In the genomic region with DNA sequence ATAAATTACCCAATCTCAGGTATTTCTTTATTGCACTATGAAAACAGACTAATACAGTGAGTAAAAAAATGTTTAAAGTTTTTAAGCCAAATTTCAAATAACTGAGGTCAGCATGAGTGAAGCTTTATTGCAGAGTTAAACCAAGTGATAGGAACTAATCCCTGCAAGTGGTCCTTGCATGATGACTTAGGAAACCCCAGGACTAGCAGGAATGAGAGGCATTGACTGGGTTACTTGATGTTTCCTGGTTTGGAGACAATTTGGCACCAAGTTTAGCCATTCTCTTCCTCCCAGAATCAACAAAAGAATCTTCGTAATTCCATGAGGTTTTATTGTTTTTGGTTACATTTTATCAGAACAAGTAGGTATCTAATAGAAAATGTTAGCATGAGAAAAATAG, we compare ENCODE assay signal across 37 cellular contexts.
"Had no signal": no experiment of that assay in that cellular context is flagged by ENCODE, and none has a peak within 500 bp of the region (broad histone marks: within the 10 kb centered on the region; RNA-seq: fewer than 3 reads in every experiment).

No MANE protein-coding gene starts in this region.

- DNase-seq: activated B cell treated with CpG ODN at 0.5 μM for 24 hours; activated CD4-positive, alpha-beta memory T cell treated with anti-CD3 and anti-CD28 coated beads, Interleukin-2, amount 10 ng/mL, durations not matched to agents 7 days and 5 days; activated CD4-positive, alpha-beta T cell treated with anti-CD3 and anti-CD28 coated beads for 4 hours; activated CD4-positive, alpha-beta T cell treated with anti-CD3 and anti-CD28 coated beads, Interleukin-2, amount 10 ng/mL, durations not matched to agents 24 days and 14 days; activated CD4-positive, alpha-beta T cell treated with anti-CD3 and anti-CD28 coated beads, Interleukin-2, amount 50 U/mL, for 1 hour; activated CD4-positive, alpha-beta T cell treated with anti-CD3 and anti-CD28 coated beads, Interleukin-2, amount 50 U/mL, for 4 hours; activated CD4-positive, CD25-positive, alpha-beta regulatory T cell treated with anti-CD3 and anti-CD28 coated beads, Interleukin-2, amount 50 U/mL, for 72 hours; activated CD8-positive, alpha-beta memory T cell treated with anti-CD3 and anti-CD28 coated beads for 24 hours; activated CD8-positive, alpha-beta memory T cell treated with anti-CD3 and anti-CD28 coated beads, Interleukin-2, amount 10 ng/mL, durations not matched to agents 7 days and 5 days; activated CD8-positive, alpha-beta memory T cell treated with anti-CD3 and anti-CD28 coated beads, Interleukin-2, amount 50 U/mL, for 48 hours; activated CD8-positive, alpha-beta T cell treated with anti-CD3 and anti-CD28 coated beads, Interleukin-2, amount 10 ng/mL, durations not matched to agents 7 days and 5 days; activated effector memory CD4-positive, alpha-beta T cell treated with Interleukin-2 at 50 U/mL for 16 hours; activated gamma-delta T cell; activated naive CD4-positive, alpha-beta T cell treated with anti-CD3 and anti-CD28 coated beads, Interleukin-2, amount 10 ng/mL, durations not matched to agents 7 days and 5 days; activated naive CD4-positive, alpha-beta T cell treated with Interleukin-2 at 50 U/mL for 16 hours; activated naive CD8-positive, alpha-beta T cell treated with anti-CD3 and anti-CD28 coated beads, Interleukin-2, amount 10 ng/mL, durations not matched to agents 7 days and 5 days; activated naive CD8-positive, alpha-beta T cell treated with anti-CD3 and anti-CD28 coated beads, Interleukin-2, amount 50 U/mL, for 24 hours; activated T-cell treated with anti-CD3 and anti-CD28 coated beads, Interleukin-2, amount 50 U/mL, for 24 hours; activated T-cell treated with anti-CD3 and anti-CD28 coated beads, Interleukin-2, amount 50 U/mL, for 48 hours; amygdala; anterior cingulate cortex; body of pancreas; brain microvascular endothelial cell; caudate nucleus; T-helper 1 cell; T-helper 2 cell; T-helper 9 cell had no signal

- H3K36me3 Mint-ChIP-seq: activated CD8-positive, alpha-beta memory T cell treated with anti-CD3 and anti-CD28 coated beads, Interleukin-2, amount 10 ng/mL, durations not matched to agents 7 days and 5 days; activated naive CD4-positive, alpha-beta T cell treated with anti-CD3 and anti-CD28 coated beads, Interleukin-2, amount 10 ng/mL, durations not matched to agents 7 days and 5 days; activated naive CD4-positive, alpha-beta T cell treated with anti-CD3 and anti-CD28 coated beads, Interleukin-2, amount 50 U/mL, for 24 hours; activated naive CD8-positive, alpha-beta T cell; activated naive CD8-positive, alpha-beta T cell treated with anti-CD3 and anti-CD28 coated beads, Interleukin-2, amount 10 ng/mL, durations not matched to agents 7 days and 5 days had no signal

- H3K4me1 Mint-ChIP-seq: activated B cell treated with CpG ODN at 0.5 μM for 24 hours; activated CD4-positive, alpha-beta memory T cell treated with anti-CD3 and anti-CD28 coated beads, Interleukin-2, amount 10 ng/mL, durations not matched to agents 7 days and 5 days; activated CD4-positive, alpha-beta T cell treated with anti-CD3 and anti-CD28 coated beads, Interleukin-2, amount 10 ng/mL, durations not matched to agents 24 days and 14 days; activated CD8-positive, alpha-beta memory T cell treated with anti-CD3 and anti-CD28 coated beads, Interleukin-2, amount 10 ng/mL, durations not matched to agents 7 days and 5 days; activated naive CD4-positive, alpha-beta T cell treated with anti-CD3 and anti-CD28 coated beads, Interleukin-2, amount 10 ng/mL, durations not matched to agents 7 days and 5 days; activated naive CD4-positive, alpha-beta T cell treated with anti-CD3 and anti-CD28 coated beads, Interleukin-2, amount 50 U/mL, for 24 hours; activated naive CD8-positive, alpha-beta T cell treated with anti-CD3 and anti-CD28 coated beads, Interleukin-2, amount 10 ng/mL, durations not matched to agents 7 days and 5 days; activated naive CD8-positive, alpha-beta T cell treated with anti-CD3 and anti-CD28 coated beads, Interleukin-2, amount 50 U/mL, for 24 hours; central memory CD8-positive, alpha-beta T cell had no signal

- H3K9me3 Mint-ChIP-seq: activated B cell treated with CpG ODN at 0.5 μM for 24 hours; activated CD4-positive, alpha-beta T cell treated with anti-CD3 and anti-CD28 coated beads, Interleukin-2, amount 10 ng/mL, durations not matched to agents 24 days and 14 days; activated naive CD4-positive, alpha-beta T cell treated with anti-CD3 and anti-CD28 coated beads, Interleukin-2, amount 10 ng/mL, durations not matched to agents 7 days and 5 days; activated naive CD4-positive, alpha-beta T cell treated with anti-CD3 and anti-CD28 coated beads, Interleukin-2, amount 50 U/mL, for 24 hours; activated naive CD8-positive, alpha-beta T cell treated with anti-CD3 and anti-CD28 coated beads, Interleukin-2, amount 10 ng/mL, durations not matched to agents 7 days and 5 days; activated naive CD8-positive, alpha-beta T cell treated with anti-CD3 and anti-CD28 coated beads, Interleukin-2, amount 50 U/mL, for 24 hours had no signal

- FAIRE-seq: colon, TTC549 had no signal

- ATAC-seq: activated CD8-positive, alpha-beta memory T cell treated with anti-CD3 and anti-CD28 coated beads, Interleukin-2, amount 10 ng/mL, durations not matched to agents 7 days and 5 days; activated CD8-positive, alpha-beta T cell treated with anti-CD3 and anti-CD28 coated beads, Interleukin-2, amount 10 ng/mL, durations not matched to agents 7 days and 5 days; activated naive CD8-positive, alpha-beta T cell treated with anti-CD3 and anti-CD28 coated beads, Interleukin-2, amount 50 U/mL, for 24 hours; body of pancreas had no signal

- H3K27me3 Mint-ChIP-seq: activated B cell treated with CpG ODN at 0.5 μM for 24 hours; activated CD4-positive, alpha-beta memory T cell treated with anti-CD3 and anti-CD28 coated beads, Interleukin-2, amount 10 ng/mL, durations not matched to agents 7 days and 5 days; activated CD4-positive, alpha-beta T cell treated with anti-CD3 and anti-CD28 coated beads, Interleukin-2, amount 10 ng/mL, durations not matched to agents 24 days and 14 days; activated CD8-positive, alpha-beta memory T cell treated with anti-CD3 and anti-CD28 coated beads, Interleukin-2, amount 10 ng/mL, durations not matched to agents 7 days and 5 days; activated naive CD4-positive, alpha-beta T cell treated with anti-CD3 and anti-CD28 coated beads, Interleukin-2, amount 10 ng/mL, durations not matched to agents 7 days and 5 days; activated naive CD4-positive, alpha-beta T cell treated with anti-CD3 and anti-CD28 coated beads, Interleukin-2, amount 50 U/mL, for 24 hours; activated naive CD8-positive, alpha-beta T cell; activated naive CD8-positive, alpha-beta T cell treated with anti-CD3 and anti-CD28 coated beads, Interleukin-2, amount 10 ng/mL, durations not matched to agents 7 days and 5 days; activated naive CD8-positive, alpha-beta T cell treated with anti-CD3 and anti-CD28 coated beads, Interleukin-2, amount 50 U/mL, for 24 hours; activated T-cell treated with anti-CD3 and anti-CD28 coated beads, Interleukin-2, amount 50 U/mL, for 24 hours; central memory CD8-positive, alpha-beta T cell had no signal

- H3K4me3 Mint-ChIP-seq: activated B cell treated with CpG ODN at 0.5 μM for 24 hours; activated CD4-positive, alpha-beta memory T cell treated with anti-CD3 and anti-CD28 coated beads, Interleukin-2, amount 10 ng/mL, durations not matched to agents 7 days and 5 days; activated CD4-positive, alpha-beta T cell treated with anti-CD3 and anti-CD28 coated beads, Interleukin-2, amount 10 ng/mL, durations not matched to agents 24 days and 14 days; activated CD8-positive, alpha-beta memory T cell treated with anti-CD3 and anti-CD28 coated beads, Interleukin-2, amount 10 ng/mL, durations not matched to agents 7 days and 5 days; activated CD8-positive, alpha-beta T cell treated with anti-CD3 and anti-CD28 coated beads, Interleukin-2, amount 10 ng/mL, durations not matched to agents 7 days and 5 days; activated naive CD4-positive, alpha-beta T cell treated with anti-CD3 and anti-CD28 coated beads, Interleukin-2, amount 10 ng/mL, durations not matched to agents 7 days and 5 days; activated naive CD4-positive, alpha-beta T cell treated with anti-CD3 and anti-CD28 coated beads, Interleukin-2, amount 50 U/mL, for 24 hours; activated naive CD8-positive, alpha-beta T cell; activated naive CD8-positive, alpha-beta T cell treated with anti-CD3 and anti-CD28 coated beads, Interleukin-2, amount 10 ng/mL, durations not matched to agents 7 days and 5 days; activated naive CD8-positive, alpha-beta T cell treated with anti-CD3 and anti-CD28 coated beads, Interleukin-2, amount 50 U/mL, for 24 hours; activated T-cell treated with anti-CD3 and anti-CD28 coated beads, Interleukin-2, amount 50 U/mL, for 24 hours; central memory CD8-positive, alpha-beta T cell; T-helper 1 cell treated with Interleukin-12 subunit alpha and Interleukin-12 subunit beta and Interleukin-4 antibody, amounts not matched to agents 30 μg/mL and 1 μg/mL, for 36 hours; T-helper 2 cell treated with Interferon-gamma antibody and Interleukin-4, amounts not matched to agents 5 μg/mL and 100 μg/mL, for 36 hours had no signal

- H3K27ac Mint-ChIP-seq: activated B cell treated with CpG ODN at 0.5 μM for 24 hours; activated CD4-positive, alpha-beta memory T cell treated with anti-CD3 and anti-CD28 coated beads, Interleukin-2, amount 10 ng/mL, durations not matched to agents 7 days and 5 days; activated CD4-positive, alpha-beta T cell treated with anti-CD3 and anti-CD28 coated beads, Interleukin-2, amount 10 ng/mL, durations not matched to agents 24 days and 14 days; activated CD8-positive, alpha-beta memory T cell treated with anti-CD3 and anti-CD28 coated beads, Interleukin-2, amount 10 ng/mL, durations not matched to agents 7 days and 5 days; activated CD8-positive, alpha-beta T cell treated with anti-CD3 and anti-CD28 coated beads, Interleukin-2, amount 10 ng/mL, durations not matched to agents 7 days and 5 days; activated naive CD4-positive, alpha-beta T cell treated with anti-CD3 and anti-CD28 coated beads, Interleukin-2, amount 10 ng/mL, durations not matched to agents 7 days and 5 days; activated naive CD4-positive, alpha-beta T cell treated with anti-CD3 and anti-CD28 coated beads, Interleukin-2, amount 50 U/mL, for 24 hours; activated naive CD8-positive, alpha-beta T cell; activated naive CD8-positive, alpha-beta T cell treated with anti-CD3 and anti-CD28 coated beads, Interleukin-2, amount 10 ng/mL, durations not matched to agents 7 days and 5 days; activated naive CD8-positive, alpha-beta T cell treated with anti-CD3 and anti-CD28 coated beads, Interleukin-2, amount 50 U/mL, for 24 hours; activated T-cell treated with anti-CD3 and anti-CD28 coated beads, Interleukin-2, amount 50 U/mL, for 24 hours; activated T-helper 2 cell treated with anti-CD3 and anti-CD28 coated beads, Interferon-gamma antibody, Interleukin-2, Interleukin-4, amounts not matched to agents 10 μg/mL and 5 μg/mL and 100 μg/mL, durations not matched to agents 14 hours and 24 hours and 36 hours; T-helper 1 cell treated with Interleukin-12 subunit alpha and Interleukin-12 subunit beta and Interleukin-4 antibody, amounts not matched to agents 30 μg/mL and 1 μg/mL, for 36 hours; T-helper 2 cell treated with Interferon-gamma antibody and Interleukin-4, amounts not matched to agents 5 μg/mL and 100 μg/mL, for 36 hours had no signal

- H3K4me3 ChIP-seq: ascending aorta, body of pancreas, breast epithelium had no signal
